ENCODE assay signal across 8 cellular contexts in genomic region chr15:95025924-95026728, GRCh38.
A peak's percentile ranks its signal among the peaks of the same experiment; 100 is the strongest.
DNase-seq lines count a peak whose midpoint lies in the region; ATAC-seq and TF ChIP-seq lines count a peak whose summit lies in the region.

No MANE protein-coding gene starts in this region.

- H3K9me3 Mint-ChIP-seq in T-helper 2 cell treated with Interferon-gamma antibody and Interleukin-4, amounts not matched to agents 5 μg/mL and 100 μg/mL, for 36 hours, result no peaks in the 10 kb centered on the region

- TF ChIP-seq CTCF in Panc1 (IDR thresholded peaks at IDR 0.05) (peak; percentile 78), esophagus muscularis mucosa (IDR thresholded peaks at IDR 0.05) (peak; percentile 42 to 58 (median 50)), psoas muscle (IDR thresholded peaks at IDR 0.05) (peak; percentile 41)

- no peak overlapping the region for H3K4me3 Mint-ChIP-seq in T-helper 2 cell treated with Interferon-gamma antibody and Interleukin-4, amounts not matched to agents 5 μg/mL and 100 μg/mL, for 36 hours

- in situ Hi-C loops in Panc1 (cut with HindIII; ENCODE audit: low pct_unique_long_range_greater_than_20kb, low sequenced_read_pairs), result no loop called here

- no peaks in the 10 kb centered on the region for H3K4me1 Mint-ChIP-seq in T-helper 2 cell treated with Interferon-gamma antibody and Interleukin-4, amounts not matched to agents 5 μg/mL and 100 μg/mL, for 36 hours (ENCODE audit: low read depth)

- ATAC-seq in GM18519 (IDR thresholded peaks at IDR 0.05; ENCODE audit: low FRiP score, unreplicated experiment) (peak; percentile 73), Panc1 (peak; percentile 83), psoas muscle (no peak), HG03108 (IDR thresholded peaks at IDR 0.05; ENCODE audit: unreplicated experiment) (no peak), HG02973 (IDR thresholded peaks at IDR 0.05; ENCODE audit: unreplicated experiment) (no peak)

- DNase-seq in AG20443 (ENCODE audit: low spot score) (peak; percentile 70), Panc1 (ENCODE audit: low read depth, low spot score) (no peak), esophagus muscularis mucosa (ENCODE audit: extremely low spot score) (no peak), psoas muscle (peak in 1 of 2 donors; percentile 18)
- no peak for DNase-seq in T-helper 2 cell treated with Interferon-gamma antibody and Interleukin-4, amounts not matched to agents 5 μg/mL and 100 μg/mL, for 36 hours (ENCODE audit: low spot score)

- 88% methylated on average over 5 of the region's 5 CpGs for WGBS in esophagus muscularis mucosa
- 84 to 91% (median 90%) methylated on average over 5 of the region's 5 CpGs for WGBS in psoas muscle, 3 donors

- POLR2A ChIA-PET in Panc1 (lab: Charles Lee), result no interaction called here

- H3K4me1 ChIP-seq in Panc1 (ENCODE audit: control insufficient read depth, insufficient read depth, low read length), result no peaks in the 10 kb centered on the region
- H3K4me1 ChIP-seq in esophagus muscularis mucosa, result no peaks in the 10 kb centered on the region
- H3K4me1 ChIP-seq in psoas muscle, result no peaks in the 10 kb centered on the region

- H3K36me3 ChIP-seq in Panc1 (ENCODE audit: control insufficient read depth, insufficient read depth, low read length) (no peaks in the 10 kb centered on the region), esophagus muscularis mucosa (no peaks in the 10 kb centered on the region), psoas muscle (ENCODE audit: insufficient read depth in 1 of 2, low read depth in 1 of 2) (no peaks in the 10 kb centered on the region)

- TF ChIP-seq POLR2A in esophagus muscularis mucosa (IDR thresholded peaks at IDR 0.05; ENCODE audit: low read depth), result no peak

- H3K4me3 ChIP-seq in Panc1 (ENCODE audit: low read depth in 2 of 2, low read length in 2 of 2) (no peak overlapping the region), esophagus muscularis mucosa (no peak overlapping the region), psoas muscle (no peak overlapping the region)

- no peak overlapping the region for H3K27ac ChIP-seq in Panc1 (ENCODE audit: low read length)
- H3K27ac ChIP-seq in esophagus muscularis mucosa (replicated peaks in 1 of 4), result no peak overlapping the region
- no peak overlapping the region for H3K27ac ChIP-seq in psoas muscle

- intact Hi-C loops in Panc1 (cut with micrococcal nuclease; ENCODE audit: unreplicated experiment) (loop anchor here (5.0 to 10.0 kb wide), 4 partner anchors 229 to 1299 kb away; no protein-coding TSS in a partner anchor), esophagus muscularis mucosa (cut with DNase I) (loop anchor here (10.0 kb wide), 1 partner anchor 1299 kb away; no protein-coding TSS in a partner anchor), psoas muscle (cut with DNase I) (no loop called here)

- no peak for TF ChIP-seq EP300 in esophagus muscularis mucosa (IDR thresholded peaks at IDR 0.05)

- no peaks in the 10 kb centered on the region for H3K36me3 Mint-ChIP-seq in T-helper 2 cell treated with Interferon-gamma antibody and Interleukin-4, amounts not matched to agents 5 μg/mL and 100 μg/mL, for 36 hours (ENCODE audit: low read depth)

- CTCF ChIA-PET in Panc1 (lab: Charles Lee), result no interaction called here

- H3K27ac Mint-ChIP-seq in T-helper 2 cell treated with Interferon-gamma antibody and Interleukin-4, amounts not matched to agents 5 μg/mL and 100 μg/mL, for 36 hours, result no peak overlapping the region

- H3K9me3 ChIP-seq in Panc1 (ENCODE audit: control insufficient read depth, insufficient read depth, low read depth, low read length), result peaks cover 8% of the 10 kb centered on the region
- H3K9me3 ChIP-seq in esophagus muscularis mucosa, result peaks cover 0 to 8% (median 3%) of the 10 kb centered on the region in 4 donors
- H3K9me3 ChIP-seq in psoas muscle, result peaks cover 3% of the 10 kb centered on the region

- H3K27me3 Mint-ChIP-seq in T-helper 2 cell treated with Interferon-gamma antibody and Interleukin-4, amounts not matched to agents 5 μg/mL and 100 μg/mL, for 36 hours (ENCODE audit: low read depth), result no peaks in the 10 kb centered on the region

- no TSS peak for BruUV-seq in Panc1 (replicated peaks; lab: Mats Ljungman, UMichigan)

- no peaks in the 10 kb centered on the region for H3K27me3 ChIP-seq in Panc1 (ENCODE audit: control insufficient read depth, insufficient read depth, low read length)
- no peaks in the 10 kb centered on the region for H3K27me3 ChIP-seq in esophagus muscularis mucosa
- H3K27me3 ChIP-seq in psoas muscle (ENCODE audit: insufficient read depth in 3 of 3, low read length in 2 of 3), result no peaks in the 10 kb centered on the region

Comparison
In these comparisons a context has a peak if more than half of its experiments do, and no peak if none do; other contexts are left out.
1. ATAC-seq: peak in GM18519 (single experiment) and Panc1 (single experiment); none in psoas muscle (0 of 4), HG03108 (single experiment) and HG02973 (single experiment).
2. intact Hi-C loops: an anchor here in Panc1 (5.0 to 10.0 kb wide) and esophagus muscularis mucosa (10.0 kb wide); none called in psoas muscle.
3. Peak in every context shown above with its lines, with median percentiles within 50 percentile points of each other: CTCF ChIP-seq.